ENCODE assay signal across 1 cellular context in the genomic region with DNA sequence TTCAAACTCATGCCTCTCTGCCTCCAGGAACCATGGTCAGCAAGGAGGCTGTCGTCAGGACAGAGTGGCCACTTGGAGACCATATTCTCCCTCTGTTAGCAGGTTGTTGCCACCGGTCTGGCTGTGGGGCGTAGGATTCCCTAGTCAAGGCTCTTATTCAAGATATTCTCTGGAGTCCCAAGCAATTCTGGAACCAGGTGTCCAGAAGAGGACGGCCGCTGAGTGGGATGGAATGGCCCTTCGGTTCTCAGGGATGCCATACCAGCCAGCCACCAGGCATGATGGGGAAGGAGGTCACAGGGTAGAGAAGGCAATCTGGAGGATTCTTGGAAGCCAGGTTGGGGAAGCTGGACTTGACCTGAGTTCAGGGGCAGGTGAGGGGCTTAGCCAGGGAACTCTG.
TF ChIP-seq lines count a peak whose summit lies in the region.

No MANE protein-coding gene starts in this region.

TF ChIP-seq in H1, 55 proteins besides CTCF, POLR2A, EP300 and RAD21:
- TF ChIP-seq KDM4A (IDR thresholded peaks at IDR 0.05; ENCODE audit: low read depth, low read length, severe bottlenecking) (no peak), TEAD4 (IDR thresholded peaks at IDR 0.05; ENCODE audit: low read depth, low read length) (no peak), SIN3A (conservative IDR thresholded peaks at IDR 0.05 in 1 of 2, IDR thresholded peaks at IDR 0.05 in 1 of 2; ENCODE audit: low read depth in 1 of 2, low read length in 2 of 2) (no peak), SP4 (IDR thresholded peaks at IDR 0.05; ENCODE audit: low read length) (no peak), SIRT6 (IDR thresholded peaks at IDR 0.05; ENCODE audit: low read length) (no peak), JUN (IDR thresholded peaks at IDR 0.05; ENCODE audit: low read depth, low read length) (no peak), NRF1 (IDR thresholded peaks at IDR 0.05; ENCODE audit: low read depth, low read length) (no peak), SRF (IDR thresholded peaks at IDR 0.05; ENCODE audit: low read depth, low read length) (no peak), CTBP2 (IDR thresholded peaks at IDR 0.05; ENCODE audit: borderline replicate concordance, insufficient read depth, insufficient read length, low read length) (no peak), KDM1A (IDR thresholded peaks at IDR 0.05; ENCODE audit: borderline replicate concordance, low read length) (no peak), JUND (IDR thresholded peaks at IDR 0.05; ENCODE audit: low read length) (no peak), POLR2AphosphoS5 (IDR thresholded peaks at IDR 0.05; ENCODE audit: low read depth, low read length) (no peak), RNF2 (IDR thresholded peaks at IDR 0.05; ENCODE audit: borderline replicate concordance, low read depth, low read length, missing control alignments, poor library complexity, severe bottlenecking) (no peak), RBBP5 (IDR thresholded peaks at IDR 0.05; ENCODE audit: borderline replicate concordance, low read depth, low read length) (no peak)
